Comparison of ENCODE assay signal across 24 cellular contexts in the genomic region with DNA sequence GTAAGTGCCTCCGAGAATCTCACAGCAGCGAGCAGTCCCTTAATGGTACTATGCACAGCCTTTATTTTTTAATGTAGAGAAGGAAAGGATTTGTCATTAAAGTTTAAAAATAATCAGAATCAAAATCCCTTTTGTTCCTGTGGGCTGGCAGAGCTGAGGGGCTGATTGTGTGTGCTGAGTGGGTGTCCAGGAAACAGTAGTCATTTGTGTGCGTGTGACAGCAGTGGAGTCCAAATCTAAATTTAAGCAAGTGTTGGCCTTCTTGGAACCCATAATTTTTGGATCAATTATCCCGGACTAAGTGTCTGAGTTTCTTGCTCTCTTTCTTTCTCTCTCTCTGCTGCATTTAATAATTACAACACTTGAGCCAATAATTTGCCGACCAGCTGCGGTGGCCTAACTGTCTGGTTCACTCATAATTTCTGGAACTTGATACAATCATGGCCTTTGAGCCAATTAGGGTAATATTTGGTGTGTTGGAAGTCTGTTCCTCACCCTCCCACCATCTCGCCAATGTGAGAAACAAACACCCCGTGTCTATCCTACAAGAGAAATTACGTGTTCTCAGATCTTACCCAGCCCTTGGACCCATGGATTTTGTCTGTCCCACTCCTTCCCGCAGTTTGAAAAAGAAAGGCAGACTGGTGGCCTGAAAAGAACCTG.
DNase-seq lines count a peak whose midpoint lies in the region; ATAC-seq and TF ChIP-seq lines count a peak whose summit lies in the region.
"Had no signal": no experiment of that assay in that cellular context is flagged by ENCODE, and none has a peak within 500 bp of the region (broad histone marks: within the 10 kb centered on the region; RNA-seq: fewer than 3 reads in every experiment).

No MANE protein-coding gene starts in this region.

- in situ Hi-C loops in G401 (cut with HindIII; ENCODE audit: low sequenced_read_pairs): no loop called here

- POLR2A ChIA-PET in HEK293T (lab: Yijun Ruan, JAX): no interaction called here

- H3K4me3 Mint-ChIP-seq in activated naive CD8-positive, alpha-beta T cell treated with anti-CD3 and anti-CD28 coated beads for 36 hours: no peak overlapping the region
- H3K4me3 Mint-ChIP-seq: activated CD4-positive, alpha-beta memory T cell treated with anti-CD3 and anti-CD28 coated beads, Interleukin-2, amount 10 ng/mL, durations not matched to agents 7 days and 5 days; endodermal cell; immature natural killer cell; naive B cell had no signal

- no peak for TF ChIP-seq CTCF in body of pancreas (IDR thresholded peaks at IDR 0.05)
- TF ChIP-seq CTCF in left ventricle myocardium inferior (IDR thresholded peaks at IDR 0.05; ENCODE audit: borderline replicate concordance): no peak

- no peak overlapping the region for H3K27ac Mint-ChIP-seq in activated naive CD8-positive, alpha-beta T cell treated with anti-CD3 and anti-CD28 coated beads for 36 hours
- H3K27ac Mint-ChIP-seq: activated CD4-positive, alpha-beta memory T cell treated with anti-CD3 and anti-CD28 coated beads, Interleukin-2, amount 10 ng/mL, durations not matched to agents 7 days and 5 days; endodermal cell; immature natural killer cell; naive B cell had no signal

- no peak for TF ChIP-seq POLR2A in body of pancreas (IDR thresholded peaks at IDR 0.05)

- H3K27me3 ChIP-seq in body of pancreas: no peaks in the 10 kb centered on the region
- H3K27me3 ChIP-seq in left ventricle myocardium inferior (ENCODE audit: low read depth): no peaks in the 10 kb centered on the region
- H3K27me3 ChIP-seq: cardiac muscle cell, esophagus squamous epithelium, upper lobe of left lung had no signal

- H3K36me3 Mint-ChIP-seq in activated naive CD8-positive, alpha-beta T cell treated with anti-CD3 and anti-CD28 coated beads for 36 hours: no peaks in the 10 kb centered on the region
- H3K36me3 Mint-ChIP-seq: immature natural killer cell, naive B cell had no signal

- H3K36me3 ChIP-seq in body of pancreas (replicated peaks in 1 of 2; ENCODE audit: insufficient read depth in 1 of 2, low read depth in 2 of 2) (no peaks in the 10 kb centered on the region), left ventricle myocardium inferior (no peaks in the 10 kb centered on the region)
- H3K36me3 ChIP-seq: cardiac muscle cell, esophagus squamous epithelium, upper lobe of left lung had no signal

- no peaks in the 10 kb centered on the region for H3K9me3 ChIP-seq in body of pancreas
- H3K9me3 ChIP-seq in left ventricle myocardium inferior (replicated peaks): no peaks in the 10 kb centered on the region
- H3K9me3 ChIP-seq: esophagus squamous epithelium, SK-N-SH, upper lobe of left lung had no signal

- WGBS in body of pancreas, 2 donors: 67 to 75% methylated on average over 10 of the region's 10 CpGs

- no peaks in the 10 kb centered on the region for H3K9me3 Mint-ChIP-seq in activated naive CD8-positive, alpha-beta T cell treated with anti-CD3 and anti-CD28 coated beads for 36 hours
- H3K9me3 Mint-ChIP-seq: activated CD4-positive, alpha-beta memory T cell treated with anti-CD3 and anti-CD28 coated beads, Interleukin-2, amount 10 ng/mL, durations not matched to agents 7 days and 5 days; endodermal cell had no signal

- intact Hi-C loops in body of pancreas (cut with DNase I): no loop called here
- intact Hi-C loops in left ventricle myocardium inferior (cut with micrococcal nuclease): loop anchor here (10.0 kb wide), 1 partner anchor 786 kb away; no protein-coding TSS in a partner anchor

- H3K27me3 Mint-ChIP-seq in activated naive CD8-positive, alpha-beta T cell treated with anti-CD3 and anti-CD28 coated beads for 36 hours: no peaks in the 10 kb centered on the region
- H3K27me3 Mint-ChIP-seq: activated CD4-positive, alpha-beta memory T cell treated with anti-CD3 and anti-CD28 coated beads, Interleukin-2, amount 10 ng/mL, durations not matched to agents 7 days and 5 days had no signal

- H3K27ac ChIP-seq in body of pancreas: peak overlapping the region in 3 of 4 donors; percentile 5 to 15 (median 11)
- peak overlapping the region; percentile 67 for H3K27ac ChIP-seq in left ventricle myocardium inferior (replicated peaks)
- H3K27ac ChIP-seq: cardiac muscle cell, esophagus squamous epithelium, upper lobe of left lung had no signal

- CTCF ChIA-PET in HEK293T (lab: Yijun Ruan, JAX): no interaction called here

- no peaks in the 10 kb centered on the region for H3K4me1 Mint-ChIP-seq in activated naive CD8-positive, alpha-beta T cell treated with anti-CD3 and anti-CD28 coated beads for 36 hours
- H3K4me1 Mint-ChIP-seq: activated CD4-positive, alpha-beta memory T cell treated with anti-CD3 and anti-CD28 coated beads, Interleukin-2, amount 10 ng/mL, durations not matched to agents 7 days and 5 days; immature natural killer cell; naive B cell had no signal

- no peaks in the 10 kb centered on the region for H3K4me1 ChIP-seq in body of pancreas
- peaks cover 48% of the 10 kb centered on the region for H3K4me1 ChIP-seq in left ventricle myocardium inferior

- DNase-seq in NCI-H1105 (lab: John Stamatoyannopoulos, UW) (peak; percentile 42), body of pancreas (no peak), left ventricle myocardium inferior (no peak), putamen (ENCODE audit: low spot score) (peak; percentile 64), HEK293T (ENCODE audit: extremely low spot score) (no peak), G401 (ENCODE audit: low spot score) (no peak)
- no peak for DNase-seq in activated naive CD8-positive, alpha-beta T cell treated with anti-CD3 and anti-CD28 coated beads for 36 hours
- DNase-seq: activated CD4-positive, alpha-beta memory T cell treated with anti-CD3 and anti-CD28 coated beads, Interleukin-2, amount 10 ng/mL, durations not matched to agents 7 days and 5 days; activated CD4-positive, CD25-positive, alpha-beta regulatory T cell treated with anti-CD3 and anti-CD28 coated beads, Interleukin-2, amount 50 U/mL, for 72 hours; activated CD8-positive, alpha-beta memory T cell treated with anti-CD3 and anti-CD28 coated beads, Interleukin-2, amount 50 U/mL, for 48 hours; activated naive CD4-positive, alpha-beta T cell treated with anti-CD3 and anti-CD28 coated beads, Interleukin-2, amount 50 U/mL, for 16 hours; DMS79 treated with DMSO at 0.1 percent for 48 hours; endodermal cell; esophagus squamous epithelium; immature natural killer cell; KG1; MM.1S; naive B cell; NCI-H526; SK-N-SH; T-helper 2 cell; upper lobe of left lung had no signal

- ATAC-seq in body of pancreas: no peak
- ATAC-seq: HCT116 had no signal

- H3K4me3 ChIP-seq in body of pancreas (no peak overlapping the region), left ventricle myocardium inferior (no peak overlapping the region)
- H3K4me3 ChIP-seq: cardiac muscle cell, esophagus squamous epithelium, upper lobe of left lung had no signal

TF ChIP-seq in HEK293T, 16 proteins besides CTCF, POLR2A, EP300 and RAD21:
- TF ChIP-seq TARDBP (IDR thresholded peaks at IDR 0.05) (no peak), FOXK2 (IDR thresholded peaks at IDR 0.05) (no peak), LEF1 (IDR thresholded peaks at IDR 0.05; ENCODE audit: borderline replicate concordance) (no peak), ZNF384 (IDR thresholded peaks at IDR 0.05) (no peak), PKNOX1 (IDR thresholded peaks at IDR 0.05) (no peak), FOXA1 (IDR thresholded peaks at IDR 0.05) (no peak), L3MBTL2 (conservative IDR thresholded peaks at IDR 0.05) (no peak), ARNT (IDR thresholded peaks at IDR 0.05) (no peak), NFRKB (IDR thresholded peaks at IDR 0.05) (no peak), HDGF (IDR thresholded peaks at IDR 0.05; ENCODE audit: borderline replicate concordance) (no peak), SP1 (IDR thresholded peaks at IDR 0.05) (no peak), CTBP1 (IDR thresholded peaks at IDR 0.05; ENCODE audit: borderline replicate concordance) (no peak), SUZ12 (IDR thresholded peaks at IDR 0.05) (no peak), FOXM1 (IDR thresholded peaks at IDR 0.05; ENCODE audit: borderline replicate concordance) (no peak), ELF4 (IDR thresholded peaks at IDR 0.05) (no peak), BHLHE40 (IDR thresholded peaks at IDR 0.05; ENCODE audit: borderline replicate concordance) (no peak)
TF ChIP-seq in HEK293T: peak in this region for 0.

Comparison
In these comparisons a context has a peak if more than half of its experiments do, and no peak if none do; other contexts are left out.
1. DNase-seq: peak in NCI-H1105 (single experiment) and putamen (single experiment); none in body of pancreas (0 of 4), left ventricle myocardium inferior (single experiment), HEK293T (single experiment), activated naive CD8-positive, alpha-beta T cell treated with anti-CD3 and anti-CD28 coated beads for 36 hours (single experiment) and G401 (single experiment).